10 cellular contexts compared by ENCODE assay signal in genomic region chr1:32813941-32814739, GRCh38. TPM values are rescaled to one million over a fixed set of nuclear protein-coding genes. Genes with fewer than 3 reads are reported as not detected.
DNase-seq lines count a peak whose midpoint lies in the region; TF ChIP-seq lines count a peak whose summit lies in the region.
"Had no signal": no experiment of that assay in that cellular context is flagged by ENCODE, and none has a peak within 500 bp of the region (broad histone marks: within the 10 kb centered on the region; RNA-seq: fewer than 3 reads in every experiment).

No MANE protein-coding gene starts in this region.

- no peak for DNase-seq in Caco-2
- peak; percentile 63 for DNase-seq in amniotic epithelial cell (ENCODE audit: low read depth)
- DNase-seq in mesenchymal stem cell = peak; percentile 34
- no peak for DNase-seq in NCI-H1694 (lab: John Stamatoyannopoulos, UW)
- no peak for DNase-seq in DMS153 (lab: John Stamatoyannopoulos, UW)
- no peak for DNase-seq in T-helper 9 cell
- DNase-seq in COR-L47 (lab: John Stamatoyannopoulos, UW) = no peak
- DNase-seq: NCI-H2081 treated with DMSO at 0.1 percent for 48 hours, uterus had no signal

- no peak overlapping the region for H2BK12ac ChIP-seq in mesenchymal stem cell (ENCODE audit: low read length in 2 of 2)

- H2BK120ac ChIP-seq in mesenchymal stem cell (ENCODE audit: low read depth, low read length) = no peak overlapping the region

- no peaks in the 10 kb centered on the region for H3K9me3 Mint-ChIP-seq in Caco-2 (ENCODE audit: unreplicated experiment)
- H3K9me3 Mint-ChIP-seq in IgD-negative memory B cell = no peaks in the 10 kb centered on the region

- no peak overlapping the region for H4K8ac ChIP-seq in mesenchymal stem cell (ENCODE audit: low read length)

- H3K27me3 ChIP-seq in Caco-2 (replicated peaks; ENCODE audit: control insufficient read depth, insufficient read depth, low read length) = no peaks in the 10 kb centered on the region
- no peaks in the 10 kb centered on the region for H3K27me3 ChIP-seq in mesenchymal stem cell (ENCODE audit: control insufficient read depth in 1 of 2, insufficient read depth in 1 of 2, low read length in 2 of 2)
- H3K27me3 ChIP-seq: uterus had no signal

- H3K27ac Mint-ChIP-seq in Caco-2 (ENCODE audit: unreplicated experiment) (peak overlapping the region; percentile 59), IgD-negative memory B cell (no peak overlapping the region)

- H3K9me3 ChIP-seq in Caco-2 (no peaks in the 10 kb centered on the region), mesenchymal stem cell (ENCODE audit: control insufficient read depth, low read length) (no peaks in the 10 kb centered on the region)
- H3K9me3 ChIP-seq: uterus had no signal

- H3K18ac ChIP-seq in mesenchymal stem cell (ENCODE audit: low read depth in 1 of 2, low read length in 2 of 2) = no peak overlapping the region

- H3K4me2 ChIP-seq in mesenchymal stem cell (ENCODE audit: low read length, poor library complexity, severe bottlenecking) = no peak overlapping the region

- POLR2A ChIA-PET in Caco-2 (lab: Charles Lee) = no interaction called here

- H3K79me1 ChIP-seq in mesenchymal stem cell (replicated peaks; ENCODE audit: low read length, poor library complexity, severe bottlenecking) = peaks cover 10% of the 10 kb centered on the region

- H3K4me3 Mint-ChIP-seq in Caco-2 (ENCODE audit: unreplicated experiment) (peak overlapping the region; percentile 23), IgD-negative memory B cell (peak overlapping the region in 3 of 4 donors; percentile 37 to 84 (median 56))

- no peak overlapping the region for H3K23ac ChIP-seq in mesenchymal stem cell (ENCODE audit: low read length in 2 of 2)

- H4K91ac ChIP-seq in mesenchymal stem cell (ENCODE audit: low read length) = no peak overlapping the region

- H3K4ac ChIP-seq in mesenchymal stem cell (ENCODE audit: low read depth in 1 of 2, low read length in 2 of 2) = no peak overlapping the region

- H3K36me3 Mint-ChIP-seq in Caco-2 (ENCODE audit: insufficient read depth, unreplicated experiment) (peaks cover 77% of the 10 kb centered on the region), IgD-negative memory B cell (no peaks in the 10 kb centered on the region)

- no peak for TF ChIP-seq CTCF in Caco-2 (IDR thresholded peaks at IDR 0.05; ENCODE audit: insufficient read depth in 1 of 2, low read depth in 1 of 2, low read length in 1 of 2, severe bottlenecking in 1 of 2, unreplicated experiment in 1 of 2)

- H2AK5ac ChIP-seq in mesenchymal stem cell (ENCODE audit: low read length, severe bottlenecking) = no peak overlapping the region

- H3K4me1 Mint-ChIP-seq in Caco-2 (ENCODE audit: low read depth, unreplicated experiment) (peaks cover 34% of the 10 kb centered on the region), IgD-negative memory B cell (peaks cover 26 to 33% (median 29%) of the 10 kb centered on the region in 3 donors)

- H3K14ac ChIP-seq in mesenchymal stem cell (ENCODE audit: low read length in 2 of 2) = no peak overlapping the region

- no peak overlapping the region for H2BK5ac ChIP-seq in mesenchymal stem cell (ENCODE audit: low read depth, low read length, poor library complexity, severe bottlenecking)

- 79% methylated on average over 11 of the region's 11 CpGs for WGBS in mesenchymal stem cell

- no peaks in the 10 kb centered on the region for H3K27me3 Mint-ChIP-seq in Caco-2 (ENCODE audit: insufficient read depth, unreplicated experiment)
- no peaks in the 10 kb centered on the region for H3K27me3 Mint-ChIP-seq in IgD-negative memory B cell

- no TSS peak for BruUV-seq in Caco-2 (replicated peaks; lab: Mats Ljungman, UMichigan)

- no peak overlapping the region for H2BK15ac ChIP-seq in mesenchymal stem cell (ENCODE audit: low read depth, poor library complexity, severe bottlenecking)

- H3K4me3 ChIP-seq in Caco-2 (ENCODE audit: low read depth, low read length) (no peak overlapping the region), mesenchymal stem cell (ENCODE audit: insufficient read depth in 1 of 2, low read depth in 1 of 2, low read length in 2 of 2) (peak overlapping the region in 1 of 2 experiments; percentile 39)
- H3K4me3 ChIP-seq: uterus had no signal

- H3K4me1 ChIP-seq in Caco-2 = peaks cover 27% of the 10 kb centered on the region
- peaks cover 8% of the 10 kb centered on the region for H3K4me1 ChIP-seq in mesenchymal stem cell (ENCODE audit: control insufficient read depth, insufficient read depth, low read depth, low read length)
- H3K4me1 ChIP-seq: uterus had no signal

- H3K9ac ChIP-seq in mesenchymal stem cell (ENCODE audit: low read length) = peak overlapping the region; percentile 33

- CTCF ChIA-PET in Caco-2 (lab: Charles Lee) = no interaction called here

- no peak overlapping the region for H3K27ac ChIP-seq in mesenchymal stem cell (ENCODE audit: low read length, poor library complexity, severe bottlenecking)
- H3K27ac ChIP-seq: uterus had no signal

- intact Hi-C loops in Caco-2 (cut with micrococcal nuclease; ENCODE audit: unreplicated experiment) = no loop called here

- H2AFZ ChIP-seq in mesenchymal stem cell (ENCODE audit: low read depth, low read length) = no peak overlapping the region

- no peaks in the 10 kb centered on the region for H3K36me3 ChIP-seq in Caco-2 (ENCODE audit: control insufficient read depth, insufficient read depth, low read length)
- H3K36me3 ChIP-seq in mesenchymal stem cell (ENCODE audit: control insufficient read depth in 1 of 2, insufficient read depth in 2 of 2, low read depth in 1 of 2, low read length in 2 of 2) = peaks cover 12 to 24% of the 10 kb centered on the region in 2 experiments
- H3K36me3 ChIP-seq: uterus had no signal

RNA-seq across cellular contexts. Expression of gene YARS1, which starts 3.0 kb away (rescaled TPM):
- total RNA-seq in Caco-2 (2022) = 177 and 184 TPM in 2 replicates
- 41.8 TPM for polyA plus RNA-seq in IgD-negative memory B cell
- 121 TPM for polyA plus RNA-seq in mesenchymal stem cell (2013, experiment 1 of 2)
- polyA plus RNA-seq in mesenchymal stem cell (2013, experiment 2 of 2) = 121 TPM

RNA-seq across cellular contexts. Expression of gene S100PBP, which starts 3.3 kb away (rescaled TPM):
- 23.8 and 32.8 TPM in 2 replicates for total RNA-seq in Caco-2 (2022)
- 10.7 TPM for polyA plus RNA-seq in IgD-negative memory B cell
- polyA plus RNA-seq in mesenchymal stem cell (2013, experiment 1 of 2) = 11.4 TPM
- polyA plus RNA-seq in mesenchymal stem cell (2013, experiment 2 of 2) = 11.2 TPM

RNA-seq across cellular contexts. Expression of gene FNDC5, which starts 56.6 kb away (rescaled TPM):
- total RNA-seq in Caco-2 (2022) = 0.67 and 1.1 TPM in 2 replicates
- not detected for polyA plus RNA-seq in IgD-negative memory B cell
- 0.32 TPM for polyA plus RNA-seq in mesenchymal stem cell (2013, experiment 1 of 2)
- 0.33 TPM for polyA plus RNA-seq in mesenchymal stem cell (2013, experiment 2 of 2)

Comparison
In these comparisons a context has a peak if more than half of its experiments do, and no peak if none do; other contexts are left out.
1. DNase-seq: peak in amniotic epithelial cell (single experiment) and mesenchymal stem cell (single experiment); none in Caco-2 (0 of 2), NCI-H1694 (single experiment), DMS153 (single experiment), T-helper 9 cell (single experiment) and COR-L47 (single experiment).